In genomic region chr10:53395449-53395848, GRCh38 we compare ENCODE assay signal across 28 cellular contexts.
A peak's percentile ranks its signal among the peaks of the same experiment; 100 is the strongest.
DNase-seq lines count a peak whose midpoint lies in the region; ATAC-seq and TF ChIP-seq lines count a peak whose summit lies in the region.
"Had no signal": no experiment of that assay in that cellular context is flagged by ENCODE, and none has a peak within 500 bp of the region (broad histone marks: within the 10 kb centered on the region; RNA-seq: fewer than 3 reads in every experiment).

No MANE protein-coding gene starts in this region.

- no peak overlapping the region for H4K91ac ChIP-seq in trophoblast cell (ENCODE audit: low read depth, low read length)

- H4K5ac ChIP-seq in mesendoderm (ENCODE audit: low read length), result no peak overlapping the region

- no peaks in the 10 kb centered on the region for H3K36me3 ChIP-seq in OCI-LY7 (ENCODE audit: insufficient read depth, low read length)
- no peaks in the 10 kb centered on the region for H3K36me3 ChIP-seq in mesendoderm (ENCODE audit: control insufficient read depth, insufficient read depth, low read length)
- H3K36me3 ChIP-seq in trophoblast cell (ENCODE audit: control insufficient read depth in 1 of 2, insufficient read depth in 2 of 2, low read length in 2 of 2), result no peaks in the 10 kb centered on the region
- H3K36me3 ChIP-seq in brain microvascular endothelial cell (replicated peaks), result no peaks in the 10 kb centered on the region
- H3K36me3 ChIP-seq: BLaER1 had no signal

- no peak overlapping the region for H2BK120ac ChIP-seq in mesendoderm (ENCODE audit: low read depth, low read length)
- H2BK120ac ChIP-seq in trophoblast cell (ENCODE audit: insufficient read depth, low read length, poor library complexity), result no peak overlapping the region

- peaks cover 19% of the 10 kb centered on the region for H3K36me3 Mint-ChIP-seq in natural killer cell
- H3K36me3 Mint-ChIP-seq: CD4-positive, CD25-positive, alpha-beta regulatory T cell had no signal

- H3K4ac ChIP-seq in mesendoderm (ENCODE audit: low read depth, low read length) (no peak overlapping the region), trophoblast cell (ENCODE audit: low read depth, low read length) (no peak overlapping the region)

- H2BK15ac ChIP-seq in mesendoderm (replicated peaks; ENCODE audit: low read depth), result no peak overlapping the region

- no peak overlapping the region for H2BK12ac ChIP-seq in trophoblast cell (ENCODE audit: low read length)

- H3K27me3 ChIP-seq in mesendoderm (ENCODE audit: insufficient read depth, low read length, poor library complexity) (no peaks in the 10 kb centered on the region), trophoblast cell (ENCODE audit: insufficient read depth, low read length) (no peaks in the 10 kb centered on the region), brain microvascular endothelial cell (replicated peaks) (no peaks in the 10 kb centered on the region)
- H3K27me3 ChIP-seq: BLaER1 had no signal

- H3K9me3 ChIP-seq in OCI-LY7 (ENCODE audit: low read length), result 0 out of 2 replicates have a peak, but pooled peaks cover 4% of the 10 kb centered on the region
- H3K9me3 ChIP-seq in trophoblast cell (ENCODE audit: insufficient read depth, low read depth, low read length), result peaks cover 3% of the 10 kb centered on the region

- H3K79me2 ChIP-seq in OCI-LY7 (ENCODE audit: insufficient read depth, low read depth, low read length) (no peaks in the 10 kb centered on the region), mesendoderm (ENCODE audit: control insufficient read depth, insufficient read depth, low read length) (no peaks in the 10 kb centered on the region), trophoblast cell (ENCODE audit: control insufficient read depth, insufficient read depth, low read length, poor library complexity) (no peaks in the 10 kb centered on the region)

- no peak overlapping the region for H2AK5ac ChIP-seq in mesendoderm (ENCODE audit: low read length)
- no peak overlapping the region for H2AK5ac ChIP-seq in trophoblast cell (ENCODE audit: low read length)

- no peak overlapping the region for H3K27ac ChIP-seq in OCI-LY7 (ENCODE audit: low read depth, low read length, poor library complexity, severe bottlenecking)
- no peak overlapping the region for H3K27ac ChIP-seq in mesendoderm (ENCODE audit: low read depth, low read length)
- H3K27ac ChIP-seq in trophoblast cell (ENCODE audit: low read depth, low read length), result no peak overlapping the region
- H3K27ac ChIP-seq in brain microvascular endothelial cell, result no peak overlapping the region
- H3K27ac ChIP-seq: BLaER1, SK-N-MC had no signal

- H3K9ac ChIP-seq in mesendoderm (ENCODE audit: low read length) (no peak overlapping the region), trophoblast cell (ENCODE audit: low read length) (no peak overlapping the region)
- H3K9ac ChIP-seq: BLaER1 had no signal

- DNase-seq in ELF-1 (ENCODE audit: low read depth, low spot score) (peak; percentile 5), OCI-LY7 (ENCODE audit: low spot score) (peak; percentile 28), mesendoderm (peak; percentile 44), trophoblast cell (no peak), natural killer cell (no peak), OCI-M2 (lab: John Stamatoyannopoulos, UW; ENCODE audit: unreplicated experiment) (no peak), brain microvascular endothelial cell (no peak)
- DNase-seq: CD4-positive, CD25-positive, alpha-beta regulatory T cell; DMS79; EL; GF-D8; Kasumi-1; MV-4-11; NCI-H1105; NCI-H1436 treated with DMSO at 0.1 percent for 48 hours; NCI-H1930; NCI-H2107; NCI-H446; NCI-H524 treated with DMSO at 0.1 percent for 48 hours; NCI-H82; NK-92 treated with Interleukin-12 subunit alpha and Interleukin-12 subunit beta, amount 100 ng/mL, for 24 hours; SHP77 treated with DMSO at 0.1 percent for 48 hours had no signal

- H3K18ac ChIP-seq in mesendoderm (ENCODE audit: low read length) (no peak overlapping the region), trophoblast cell (ENCODE audit: low read length) (no peak overlapping the region)

- in situ Hi-C loops in brain microvascular endothelial cell (cut with HindIII; ENCODE audit: low pct_ligation_motif_present, low sequenced_read_pairs), result no loop called here

- no peaks in the 10 kb centered on the region for H4K20me1 ChIP-seq in OCI-LY7 (ENCODE audit: insufficient read depth, low read length)
- H4K20me1 ChIP-seq: BLaER1 had no signal

- H2BK5ac ChIP-seq in mesendoderm (ENCODE audit: low read length) (no peak overlapping the region), trophoblast cell (ENCODE audit: low read depth, low read length, poor library complexity) (no peak overlapping the region)

- POLR2A ChIA-PET in OCI-LY7 (lab: Charles Lee), result no interaction called here

- CTCF ChIA-PET in OCI-LY7 (lab: Charles Lee; ENCODE audit: unreplicated experiment), result no interaction called here

- no peak overlapping the region for H3K27ac Mint-ChIP-seq in natural killer cell
- H3K27ac Mint-ChIP-seq: CD4-positive, CD25-positive, alpha-beta regulatory T cell had no signal

- TF ChIP-seq CTCF in OCI-LY7 (conservative IDR thresholded peaks at IDR 0.05; ENCODE audit: low read length) (no peak), natural killer cell (IDR thresholded peaks at IDR 0.05) (no peak), brain microvascular endothelial cell (IDR thresholded peaks at IDR 0.05; ENCODE audit: low read depth, low read length, missing control alignments) (no peak)

- ATAC-seq in esophagus mucosa, result peak; percentile 41
- ATAC-seq in natural killer cell, result no peak
- ATAC-seq: HepG2, K562, Panc1 had no signal

- no TSS peak for BruUV-seq in OCI-LY7 (replicated peaks; lab: Mats Ljungman, UMichigan)

- peaks cover 19 to 31% of the 10 kb centered on the region in 2 donors for H3K9me3 Mint-ChIP-seq in natural killer cell

- no peak overlapping the region for H3K4me3 Mint-ChIP-seq in natural killer cell
- H3K4me3 Mint-ChIP-seq: CD4-positive, CD25-positive, alpha-beta regulatory T cell had no signal

- no peak overlapping the region for H3K23ac ChIP-seq in mesendoderm (ENCODE audit: low read length)
- no peak overlapping the region for H3K23ac ChIP-seq in trophoblast cell (ENCODE audit: low read length)

- H3K4me1 Mint-ChIP-seq in natural killer cell, result no peaks in the 10 kb centered on the region
- H3K4me1 Mint-ChIP-seq: CD4-positive, CD25-positive, alpha-beta regulatory T cell had no signal

- no CpG with 5 or more reads among the region's 5 CpGs for WGBS in mesendoderm (ENCODE audit: extremely low coverage, insufficient coverage, low lambda C conversion rate)
- WGBS in trophoblast cell (ENCODE audit: extremely low coverage, insufficient coverage, insufficient read length), result no CpG with 5 or more reads among the region's 5 CpGs

- no peaks in the 10 kb centered on the region for H3K9me2 ChIP-seq in OCI-LY7 (ENCODE audit: insufficient read depth, low read length)

- no peak overlapping the region for H3K14ac ChIP-seq in trophoblast cell (ENCODE audit: low read length)

- H2AFZ ChIP-seq in OCI-LY7 (ENCODE audit: low read length) (no peak overlapping the region), trophoblast cell (ENCODE audit: insufficient read depth, low read length, poor library complexity) (no peak overlapping the region)

- H4K12ac ChIP-seq in trophoblast cell (ENCODE audit: low read depth, low read length), result no peak overlapping the region

- intact Hi-C loops in OCI-LY7 (cut with micrococcal nuclease; ENCODE audit: unreplicated experiment) (no loop called here), natural killer cell (cut with micrococcal nuclease) (no loop called here)

- H3K4me2 ChIP-seq in OCI-LY7 (ENCODE audit: low read length), result no peak overlapping the region
- H3K4me2 ChIP-seq in mesendoderm (ENCODE audit: low read length), result no peak overlapping the region
- H3K4me2 ChIP-seq in trophoblast cell (ENCODE audit: low read length), result no peak overlapping the region
- H3K4me2 ChIP-seq: BLaER1 had no signal

- H3K4me1 ChIP-seq in OCI-LY7 (ENCODE audit: insufficient read depth, low read length, poor library complexity, severe bottlenecking) (no peaks in the 10 kb centered on the region), mesendoderm (ENCODE audit: control insufficient read depth, low read depth, low read length) (no peaks in the 10 kb centered on the region), trophoblast cell (ENCODE audit: control insufficient read depth in 1 of 2, insufficient read depth in 2 of 2, low read length in 2 of 2) (no peaks in the 10 kb centered on the region)
- H3K4me1 ChIP-seq: BLaER1 had no signal

- H3K79me1 ChIP-seq in mesendoderm (ENCODE audit: low read length) (no peaks in the 10 kb centered on the region), trophoblast cell (ENCODE audit: low read length) (no peaks in the 10 kb centered on the region)

- no peak overlapping the region for H3K56ac ChIP-seq in mesendoderm (ENCODE audit: low read length)

- no peaks in the 10 kb centered on the region for H3K27me3 Mint-ChIP-seq in natural killer cell (ENCODE audit: low read depth in 2 of 2)
- H3K27me3 Mint-ChIP-seq: CD4-positive, CD25-positive, alpha-beta regulatory T cell had no signal

- no peak overlapping the region for H4K8ac ChIP-seq in mesendoderm (ENCODE audit: low read depth, low read length)
- H4K8ac ChIP-seq in trophoblast cell (ENCODE audit: low read depth, low read length), result no peak overlapping the region

- no peak overlapping the region for H3K4me3 ChIP-seq in OCI-LY7 (ENCODE audit: low read depth, low read length, poor library complexity, severe bottlenecking)
- no peak overlapping the region for H3K4me3 ChIP-seq in mesendoderm (ENCODE audit: low read length)
- no peak overlapping the region for H3K4me3 ChIP-seq in trophoblast cell (ENCODE audit: low read depth, low read length)
- H3K4me3 ChIP-seq in brain microvascular endothelial cell (ENCODE audit: low read depth, low read length), result no peak overlapping the region
- H3K4me3 ChIP-seq: BLaER1, K562, SK-N-MC had no signal

Comparison
In these comparisons a context has a peak if more than half of its experiments do, and no peak if none do; other contexts are left out.
1. DNase-seq: peak in ELF-1 (single experiment), OCI-LY7 (single experiment) and mesendoderm (single experiment); none in trophoblast cell (0 of 2), natural killer cell (single experiment), OCI-M2 (single experiment) and brain microvascular endothelial cell (single experiment).